In genomic region chr1:160795951-160796383, GRCh38 we compare ENCODE assay signal across 9 cellular contexts. TPM values are rescaled to one million over a fixed set of nuclear protein-coding genes. Genes with fewer than 3 reads are reported as not detected.
DNase-seq lines count a peak whose midpoint lies in the region; ATAC-seq and TF ChIP-seq lines count a peak whose summit lies in the region.
"Had no signal": no experiment of that assay in that cellular context is flagged by ENCODE, and none has a peak within 500 bp of the region (broad histone marks: within the 10 kb centered on the region; RNA-seq: fewer than 3 reads in every experiment).

Gene LY9, plus strand, starts transcription at chr1:160796174. Its CDS starts 14 bp downstream, at chr1:160796188.

- H3K27ac ChIP-seq in CD4-positive, alpha-beta T cell (ENCODE audit: low read depth, low read length): peak within 1 kb of the TSS; percentile 88
- peak within 1 kb of the TSS; percentile 60 for H3K27ac ChIP-seq in KMS-11

- intact Hi-C loops in CD4-positive, alpha-beta T cell (cut with DNase I, micrococcal nuclease): loop anchor here in 1 of 2 experiments (5.0 kb wide), 1 partner anchor 41 kb away; no protein-coding TSS in a partner anchor

- peak; percentile 88 for ATAC-seq in CD4-positive, alpha-beta T cell (ENCODE audit: poor library complexity)
- ATAC-seq in GM21423 (IDR thresholded peaks at IDR 0.05; ENCODE audit: unreplicated experiment) (peak; percentile 71), left lobe of liver (no peak)

- peak within 1 kb of the TSS; percentile 46 for H2AFZ ChIP-seq in KMS-11 (ENCODE audit: low read depth)

- peak within 1 kb of the TSS; percentile 37 for H3K4me2 ChIP-seq in KMS-11

- H3K36me3 ChIP-seq in KMS-11 (ENCODE audit: insufficient read depth): no peaks in the 10 kb centered on the region

- POLR2A ChIA-PET in CD4-positive, alpha-beta T cell (lab: Charles Lee): interaction anchor here (0.9 to 4.8 kb wide), 23 partner anchors 10 to 744 kb away, joined by 3 to 50 read pairs (median 4); partner anchors contain the start of genes CD48 and NDUFS2

- H3K4me3 ChIP-seq in KMS-11 (IDR thresholded peaks at IDR 0.05; ENCODE audit: insufficient read depth, low read depth, low read length): peak within 1 kb of the TSS; percentile 89

- no peaks in the 10 kb centered on the region for H3K27me3 ChIP-seq in CD4-positive, alpha-beta T cell (ENCODE audit: control insufficient read depth, insufficient read depth, low read length)
- no peaks in the 10 kb centered on the region for H3K27me3 ChIP-seq in KMS-11 (ENCODE audit: insufficient read depth, low read depth)

- H4K20me1 ChIP-seq in KMS-11 (ENCODE audit: insufficient read depth): no peaks in the 10 kb centered on the region

- H3K9me3 Mint-ChIP-seq in CD4-positive, alpha-beta T cell: no peaks in the 10 kb centered on the region
- H3K9me3 Mint-ChIP-seq: brain had no signal

- CTCF ChIA-PET in CD4-positive, alpha-beta T cell (lab: Charles Lee): interaction anchor here (0.7 to 3.2 kb wide), 9 partner anchors 9 to 121 kb away, joined by 3 to 15 read pairs (median 4); no protein-coding TSS in a partner anchor

- H3K9me3 ChIP-seq in CD4-positive, alpha-beta T cell (ENCODE audit: control insufficient read depth, low read length): no peaks in the 10 kb centered on the region

- H3K4me1 ChIP-seq in KMS-11 (ENCODE audit: low read depth, poor library complexity, severe bottlenecking): peaks cover 79% of the 10 kb centered on the region

- peaks cover 51% of the 10 kb centered on the region for H3K36me3 Mint-ChIP-seq in CD4-positive, alpha-beta T cell (ENCODE audit: low read depth)
- H3K36me3 Mint-ChIP-seq: brain had no signal

- TF ChIP-seq CTCF in CD4-positive, alpha-beta T cell (IDR thresholded peaks at IDR 0.05): no peak
- TF ChIP-seq CTCF in KMS-11 (conservative IDR thresholded peaks at IDR 0.05; ENCODE audit: low read depth, low read length): no peak

- peak within 1 kb of the TSS; percentile 92 for H3K27ac Mint-ChIP-seq in CD4-positive, alpha-beta T cell
- H3K27ac Mint-ChIP-seq: brain had no signal

- DNase-seq in CD4-positive, alpha-beta T cell: peak; percentile 64 to 92 (median 69)
- peak; percentile 76 to 79 for DNase-seq in activated T-cell treated with anti-CD3 and anti-CD28 coated beads, Interleukin-2, amount 50 U/mL, for 48 hours
- peak; percentile 51 for DNase-seq in stimulated activated CD4-positive, alpha-beta T cell treated with anti-CD3 and anti-CD28 coated beads, Interleukin-12 subunit alpha, Interleukin-12 subunit beta, amount 100 ng/mL, for 4 hours
- DNase-seq in RKO (ENCODE audit: low spot score) (no peak), left lobe of liver (ENCODE audit: low spot score) (no peak), DMS53 (lab: John Stamatoyannopoulos, UW) (no peak)

- peaks cover 62% of the 10 kb centered on the region for H3K4me1 Mint-ChIP-seq in CD4-positive, alpha-beta T cell (ENCODE audit: low read depth)
- H3K4me1 Mint-ChIP-seq: brain had no signal

- H3K27me3 Mint-ChIP-seq in CD4-positive, alpha-beta T cell: no peaks in the 10 kb centered on the region

- H3K9ac ChIP-seq in KMS-11: peak within 1 kb of the TSS; percentile 40

- no peaks in the 10 kb centered on the region for H3K79me2 ChIP-seq in KMS-11 (ENCODE audit: insufficient read depth, low read depth)

- peak within 1 kb of the TSS; percentile 97 for H3K4me3 Mint-ChIP-seq in CD4-positive, alpha-beta T cell
- H3K4me3 Mint-ChIP-seq: brain had no signal

RNA-seq across cellular contexts. Expression of gene LY9, which starts in this region (rescaled TPM):
- total RNA-seq in CD4-positive, alpha-beta T cell: 100 to 1,000 TPM; 124 TPM
- total RNA-seq in left lobe of liver: 0.18 TPM

Comparison
In these comparisons a context has a peak if more than half of its experiments do, and no peak if none do; other contexts are left out.
1. RNA of gene LY9 (total RNA-seq): 124 TPM in CD4-positive, alpha-beta T cell; 0.18 TPM in left lobe of liver (single experiment); every median in the first group is over 100 times any median in the second.
2. DNase-seq: peak in CD4-positive, alpha-beta T cell (10 of 10), activated T-cell treated with anti-CD3 and anti-CD28 coated beads, Interleukin-2, amount 50 U/mL, for 48 hours (2 of 2) and stimulated activated CD4-positive, alpha-beta T cell treated with anti-CD3 and anti-CD28 coated beads, Interleukin-12 subunit alpha, Interleukin-12 subunit beta, amount 100 ng/mL, for 4 hours (single experiment); none in RKO (single experiment), left lobe of liver (single experiment) and DMS53 (single experiment).